Comparison of ENCODE assay signal across 9 cellular contexts in the genomic region with DNA sequence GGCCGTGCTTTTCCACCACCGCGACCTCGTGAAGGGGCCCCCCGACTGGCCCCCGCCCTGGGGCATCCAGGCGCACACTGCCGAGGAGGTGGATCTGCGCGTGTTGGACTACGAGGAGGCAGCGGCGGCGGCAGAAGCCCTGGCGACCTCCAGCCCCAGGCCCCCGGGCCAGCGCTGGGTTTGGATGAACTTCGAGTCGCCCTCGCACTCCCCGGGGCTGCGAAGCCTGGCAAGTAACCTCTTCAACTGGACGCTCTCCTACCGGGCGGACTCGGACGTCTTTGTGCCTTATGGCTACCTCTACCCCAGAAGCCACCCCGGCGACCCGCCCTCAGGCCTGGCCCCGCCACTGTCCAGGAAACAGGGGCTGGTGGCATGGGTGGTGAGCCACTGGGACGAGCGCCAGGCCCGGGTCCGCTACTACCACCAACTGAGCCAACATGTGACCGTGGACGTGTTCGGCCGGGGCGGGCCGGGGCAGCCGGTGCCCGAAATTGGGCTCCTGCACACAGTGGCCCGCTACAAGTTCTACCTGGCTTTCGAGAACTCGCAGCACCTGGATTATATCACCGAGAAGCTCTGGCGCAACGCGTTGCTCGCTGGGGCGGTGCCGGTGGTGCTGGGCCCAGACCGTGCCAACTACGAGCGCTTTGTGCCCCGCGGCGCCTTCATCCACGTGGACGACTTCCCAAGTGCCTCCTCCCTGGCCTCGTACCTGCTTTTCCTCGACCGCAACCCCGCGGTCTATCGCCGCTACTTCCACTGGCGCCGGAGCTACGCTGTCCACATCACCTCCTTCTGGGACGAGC. TPM values are rescaled to one million over a fixed set of nuclear protein-coding genes. Genes with fewer than 3 reads are reported as not detected.
DNase-seq lines count a peak whose midpoint lies in the region; ATAC-seq and TF ChIP-seq lines count a peak whose summit lies in the region.
"Had no signal": no experiment of that assay in that cellular context is flagged by ENCODE, and none has a peak within 500 bp of the region (broad histone marks: within the 10 kb centered on the region; RNA-seq: fewer than 3 reads in every experiment).

No MANE protein-coding gene starts in this region.

- H3K4me3 ChIP-seq in Caco-2 (ENCODE audit: low read depth, low read length) (peak overlapping the region; percentile 71), OCI-LY7 (ENCODE audit: low read depth, low read length, poor library complexity, severe bottlenecking) (peak overlapping the region; percentile 69), endocrine pancreas (ENCODE audit: control insufficient read depth, insufficient read depth, low read length) (no peak overlapping the region), muscle layer of duodenum (ENCODE audit: low read depth in 1 of 2, low read length in 2 of 2) (peak overlapping the region; percentile 70 to 72)

- no TSS peak for BruUV-seq in Caco-2 (replicated peaks; lab: Mats Ljungman, UMichigan)
- BruUV-seq in OCI-LY7 (replicated peaks; lab: Mats Ljungman, UMichigan) = no TSS peak

- peaks cover 28% of the 10 kb centered on the region for H3K4me1 ChIP-seq in Caco-2
- peaks cover 11% of the 10 kb centered on the region for H3K4me1 ChIP-seq in OCI-LY7 (ENCODE audit: insufficient read depth, low read length, poor library complexity, severe bottlenecking)
- peaks cover 14% of the 10 kb centered on the region for H3K4me1 ChIP-seq in endocrine pancreas (ENCODE audit: control insufficient read depth, insufficient read depth, low read length)
- peaks cover 0 to 49% of the 10 kb centered on the region in 2 donors for H3K4me1 ChIP-seq in muscle layer of duodenum (ENCODE audit: control insufficient read depth in 1 of 2, insufficient read depth in 2 of 2, low read length in 2 of 2)

- no peaks in the 10 kb centered on the region for H3K79me2 ChIP-seq in OCI-LY7 (ENCODE audit: insufficient read depth, low read depth, low read length)

- peaks cover 24% of the 10 kb centered on the region for H3K36me3 Mint-ChIP-seq in Caco-2 (ENCODE audit: insufficient read depth, unreplicated experiment)

- intact Hi-C loops in Caco-2 (cut with micrococcal nuclease; ENCODE audit: unreplicated experiment) = loop anchor here (1.0 to 5.0 kb wide), 6 partner anchors 24 to 522 kb away; partner anchors contain the start of genes AMOTL1, ANKRD49, MRE11 and SRSF8
- intact Hi-C loops in OCI-LY7 (cut with micrococcal nuclease; ENCODE audit: unreplicated experiment) = no loop called here

- peak overlapping the region; percentile 82; the same call in 1 of the 2 replicates for H2AFZ ChIP-seq in OCI-LY7 (ENCODE audit: low read length)

- H3K27me3 Mint-ChIP-seq in Caco-2 (ENCODE audit: insufficient read depth, unreplicated experiment) = no peaks in the 10 kb centered on the region

- DNase-seq in Caco-2 (peak; percentile 63 to 66), OCI-LY7 (ENCODE audit: low spot score) (no peak), NAMALWA (ENCODE audit: low spot score) (no peak)

- peak overlapping the region; percentile 87 for H3K27ac Mint-ChIP-seq in Caco-2 (ENCODE audit: unreplicated experiment)

- H3K27me3 ChIP-seq in Caco-2 (replicated peaks; ENCODE audit: control insufficient read depth, insufficient read depth, low read length) (no peaks in the 10 kb centered on the region), endocrine pancreas (ENCODE audit: control insufficient read depth, insufficient read depth, low read length) (no peaks in the 10 kb centered on the region), muscle layer of duodenum (ENCODE audit: low read depth, low read length) (no peaks in the 10 kb centered on the region)

- POLR2A ChIA-PET in Caco-2 (lab: Charles Lee) (interaction anchor here (0.5 to 1.7 kb wide), 6 partner anchors 10 to 522 kb away, joined by 3 to 10 read pairs (median 4); partner anchors contain the start of genes ANKRD49 and MRE11), OCI-LY7 (lab: Charles Lee) (no interaction called here)

- H3K9me3 Mint-ChIP-seq in Caco-2 (ENCODE audit: unreplicated experiment) = no peaks in the 10 kb centered on the region

- ATAC-seq in GM21390 (IDR thresholded peaks at IDR 0.05; ENCODE audit: unreplicated experiment) = no peak
- ATAC-seq in HG02981 (IDR thresholded peaks at IDR 0.05; ENCODE audit: unreplicated experiment) = no peak
- no peak for ATAC-seq in GM19455 (IDR thresholded peaks at IDR 0.05; ENCODE audit: unreplicated experiment)

- peak overlapping the region; percentile 86 for H3K4me3 Mint-ChIP-seq in Caco-2 (ENCODE audit: unreplicated experiment)

- CTCF ChIA-PET in Caco-2 (lab: Charles Lee) = interaction anchor here (1.1 to 1.3 kb wide), 5 partner anchors 23 to 78 kb away, joined by 3 to 6 read pairs (median 5); no protein-coding TSS in a partner anchor
- CTCF ChIA-PET in OCI-LY7 (lab: Charles Lee; ENCODE audit: unreplicated experiment) = no interaction called here

- H3K4me2 ChIP-seq in OCI-LY7 (ENCODE audit: low read length) = peak overlapping the region; percentile 53

- peak overlapping the region; percentile 73 for H3K9ac ChIP-seq in endocrine pancreas (ENCODE audit: control insufficient read depth, insufficient read depth, low read length)

- peaks cover 36% of the 10 kb centered on the region for H3K4me1 Mint-ChIP-seq in Caco-2 (ENCODE audit: low read depth, unreplicated experiment)

- H3K27ac ChIP-seq in OCI-LY7 (ENCODE audit: low read depth, low read length, poor library complexity, severe bottlenecking) (no peak overlapping the region), muscle layer of duodenum (ENCODE audit: low read length) (peak overlapping the region; percentile 10)

- H4K20me1 ChIP-seq in OCI-LY7 (ENCODE audit: insufficient read depth, low read length) = no peaks in the 10 kb centered on the region

- H3K36me3 ChIP-seq in Caco-2 (ENCODE audit: control insufficient read depth, insufficient read depth, low read length) (no peaks in the 10 kb centered on the region), OCI-LY7 (ENCODE audit: insufficient read depth, low read length) (no peaks in the 10 kb centered on the region), endocrine pancreas (ENCODE audit: control insufficient read depth, insufficient read depth, low read length) (no peaks in the 10 kb centered on the region), muscle layer of duodenum (ENCODE audit: control insufficient read depth in 1 of 2, insufficient read depth in 2 of 2, low read length in 2 of 2) (peaks cover 0 to 3% of the 10 kb centered on the region in 2 donors)

- H3K9me3 ChIP-seq in Caco-2 = no peaks in the 10 kb centered on the region
- H3K9me3 ChIP-seq in OCI-LY7 (ENCODE audit: low read length) = no peaks in the 10 kb centered on the region
- no peaks in the 10 kb centered on the region for H3K9me3 ChIP-seq in endocrine pancreas (ENCODE audit: control insufficient read depth, low read length)
- no peaks in the 10 kb centered on the region for H3K9me3 ChIP-seq in muscle layer of duodenum (ENCODE audit: control insufficient read depth in 1 of 2, low read length in 2 of 2)

- TF ChIP-seq CTCF in Caco-2 (IDR thresholded peaks at IDR 0.05; ENCODE audit: insufficient read depth in 1 of 2, low read depth in 1 of 2, low read length in 1 of 2, severe bottlenecking in 1 of 2, unreplicated experiment in 1 of 2) = no peak
- no peak for TF ChIP-seq CTCF in OCI-LY7 (conservative IDR thresholded peaks at IDR 0.05; ENCODE audit: low read length)

- no peaks in the 10 kb centered on the region for H3K9me2 ChIP-seq in OCI-LY7 (ENCODE audit: insufficient read depth, low read length)

RNA-seq across cellular contexts. Expression of gene FUT4, which starts 1.3 kb away (rescaled TPM):
- total RNA-seq in Caco-2 (2022) (24.5 and 25.0 TPM in 2 replicates), OCI-LY7 (2022) (1.2 and 1.7 TPM in 2 replicates)
- total RNA-seq in OCI-LY7 (2014; rRNA removed; shearing (Covaris generic)) = 1.5 and 1.7 TPM in 2 replicates

RNA-seq across cellular contexts. Expression of gene PIWIL4, which starts 22.1 kb away (rescaled TPM):
- total RNA-seq in Caco-2 (2022) (3.4 and 3.6 TPM in 2 replicates), OCI-LY7 (2022) (0.15 TPM in 1 of 2 replicates, not detected in the other)
- total RNA-seq in OCI-LY7 (2014; rRNA removed; shearing (Covaris generic)) = 0.22 TPM in 1 of 2 replicates, not detected in the other

RNA-seq across cellular contexts. Expression of gene C11orf97, which starts 32.8 kb away (rescaled TPM):
- total RNA-seq in Caco-2 (2022) (not detected in 2 replicates), OCI-LY7 (2022) (not detected in 2 replicates)
- not detected in 2 replicates for total RNA-seq in OCI-LY7 (2014; rRNA removed; shearing (Covaris generic))
- total RNA-seq: HT1080 had no signal

RNA-seq across cellular contexts. Expression of gene ANKRD49, which starts 51.3 kb away (rescaled TPM):
- total RNA-seq in Caco-2 (2022) = 27.5 and 29.2 TPM in 2 replicates
- 26.1 and 29.2 TPM in 2 replicates for total RNA-seq in OCI-LY7 (2014; rRNA removed; shearing (Covaris generic))
- 26.8 and 28.8 TPM in 2 replicates for total RNA-seq in OCI-LY7 (2022)

RNA-seq across cellular contexts. Expression of gene MRE11, which starts 51.4 kb away (rescaled TPM):
- total RNA-seq in Caco-2 (2022) (64.8 and 80.0 TPM in 2 replicates), OCI-LY7 (2022) (62.1 and 64.8 TPM in 2 replicates)
- 42.6 and 44.4 TPM in 2 replicates for total RNA-seq in OCI-LY7 (2014; rRNA removed; shearing (Covaris generic))

Comparison
In these comparisons a context has a peak if more than half of its experiments do, and no peak if none do; other contexts are left out.
1. DNase-seq: peak in Caco-2 (2 of 2); none in OCI-LY7 (single experiment) and NAMALWA (single experiment).